Comparison of ENCODE assay signal across 24 cellular contexts in genomic region chr11:46611526-46612304, GRCh38. TPM values are rescaled to one million over a fixed set of nuclear protein-coding genes. Genes with fewer than 3 reads are reported as not detected.
A peak's percentile ranks its signal among the peaks of the same experiment; 100 is the strongest.
DNase-seq lines count a peak whose midpoint lies in the region; ATAC-seq, FAIRE-seq and TF ChIP-seq lines count a peak whose summit lies in the region.
"Had no signal": no experiment of that assay in that cellular context is flagged by ENCODE, and none has a peak within 500 bp of the region (broad histone marks: within the 10 kb centered on the region; RNA-seq: fewer than 3 reads in every experiment).

No MANE protein-coding gene starts in this region.

- 72% methylated on average over 4 of the region's 5 CpGs for WGBS in GM12878 (ENCODE audit: insufficient coverage, insufficient replicate concordance, low lambda C conversion rate, missing lambda C conversion rate)
- 71% methylated on average over 5 of the region's 5 CpGs for WGBS in right cardiac atrium
- 37 to 72% (median 60%) methylated on average over 5 of the region's 5 CpGs for WGBS in stomach, 5 donors
- 68 to 71% methylated on average over 5 of the region's 5 CpGs for WGBS in aorta, 2 donors

- TF ChIP-seq RAD21 in GM12878 (IDR thresholded peaks at IDR 0.05; ENCODE audit: insufficient read depth, low read depth, low read length): no peak

- H3K4me1 ChIP-seq in Karpas-422 (ENCODE audit: low read length) (peaks cover 17% of the 10 kb centered on the region), GM12878 (ENCODE audit: control insufficient read depth, insufficient read depth, low read length) (peaks cover 7% of the 10 kb centered on the region; the same call in 1 of the 2 replicates), right cardiac atrium (ENCODE audit: control insufficient read depth, insufficient read depth, low read length) (no peaks in the 10 kb centered on the region), stomach (peaks cover 5 to 55% (median 40%) of the 10 kb centered on the region in 4 donors), aorta (ENCODE audit: control insufficient read depth in 1 of 2, insufficient read depth in 2 of 2, low read length in 2 of 2) (no peaks in the 10 kb centered on the region)
- H3K4me1 ChIP-seq: prostate gland had no signal

- no TSS peak for BruUV-seq in GM12878 (replicated peaks; lab: Mats Ljungman, UMichigan)

- POLR2A ChIA-PET in GM12878 (lab: Charles Lee): interaction anchor here (0.5 to 1.0 kb wide), 5 partner anchors 18 to 603 kb away, joined by 3 to 6 read pairs (median 3); partner anchors contain the start of gene AMBRA1

- H3K27ac ChIP-seq in Karpas-422 (ENCODE audit: low read length) (no peak overlapping the region), GM12878 (ENCODE audit: control insufficient read depth, insufficient read depth) (no peak overlapping the region), right cardiac atrium (ENCODE audit: low read length) (peak overlapping the region; percentile 35), stomach (peak overlapping the region; percentile 36 to 73 (median 49)), aorta (ENCODE audit: low read depth in 1 of 2, low read length in 2 of 2) (no peak overlapping the region)
- H3K27ac ChIP-seq: ascending aorta, GM23248, prostate gland, thoracic aorta had no signal

- SMC1A ChIA-PET in GM12878 (lab: Charles Lee; ENCODE audit: uncharacterized antibody, unreplicated experiment): interaction anchor here (0.7 to 1.7 kb wide), 9 partner anchors 13 to 124 kb away, joined by 3 to 8 read pairs (median 4); no protein-coding TSS in a partner anchor

- H3K4me3 ChIP-seq in Karpas-422 (ENCODE audit: low read length) (no peak overlapping the region), GM12878 (no peak overlapping the region), right cardiac atrium (ENCODE audit: low read length) (no peak overlapping the region), stomach (no peak overlapping the region), aorta (ENCODE audit: low read length in 2 of 2) (no peak overlapping the region)
- H3K4me3 ChIP-seq: ascending aorta, GM23248, prostate gland, smooth muscle cell, thoracic aorta had no signal

- no peak for FAIRE-seq in GM12878 (lab: Jason Lieb, UNC)
- no peak for FAIRE-seq in frontal cortex (lab: Jason Lieb, UNC)

- H3K4me2 ChIP-seq in Karpas-422 (ENCODE audit: low read depth, low read length, poor library complexity, severe bottlenecking) (peak overlapping the region; percentile 22), GM12878 (ENCODE audit: control insufficient read depth, insufficient read depth) (no peak overlapping the region)
- H3K4me2 ChIP-seq: smooth muscle cell had no signal

- no peaks in the 10 kb centered on the region for H3K9me2 ChIP-seq in Karpas-422 (replicated peaks; ENCODE audit: insufficient read depth, low read length)

- H4K20me1 ChIP-seq in Karpas-422 (ENCODE audit: insufficient read depth, low read depth, low read length) (no peaks in the 10 kb centered on the region), GM12878 (ENCODE audit: control insufficient read depth, insufficient read depth) (no peaks in the 10 kb centered on the region)

- ATAC-seq in GM12878 (peak; percentile 42), right cardiac atrium (peak; percentile 18 to 22), aorta (ENCODE audit: low FRiP score) (no peak)
- ATAC-seq: naive thymus-derived CD8-positive, alpha-beta T cell; WTC11 had no signal

- DNase-seq in Karpas-422 (no peak), GM12878 (ENCODE audit: low read depth, low spot score) (no peak), right cardiac atrium (no peak), stomach (peak; percentile 35), frontal cortex (ENCODE audit: low spot score in 2 of 2) (no peak), aorta (no peak), kidney glomerular epithelial cell (lab: John Stamatoyannopoulos, UW) (no peak)
- DNase-seq: activated CD4-positive, alpha-beta memory T cell treated with anti-CD3 and anti-CD28 coated beads, Interleukin-2, amount 10 ng/mL, durations not matched to agents 7 days and 5 days; activated naive CD4-positive, alpha-beta T cell treated with Interleukin-2 at 50 U/mL for 16 hours; Calu3; EL; GM23248; mesendoderm; naive thymus-derived CD8-positive, alpha-beta T cell; NCI-H1105 treated with DMSO at 0.1 percent for 48 hours; NCI-H510A treated with DMSO at 0.1 percent for 48 hours; SHP77 treated with DMSO at 0.1 percent for 48 hours; stimulated activated CD4-positive, alpha-beta T cell treated with anti-CD3 and anti-CD28 coated beads, Interleukin-4, amount 100 ng/mL, for 1 hour; T-helper 1 cell had no signal

- CTCF ChIA-PET in GM12878 (lab: Yijun Ruan, JAX): interaction anchor here (0.7 to 2.0 kb wide), 9 partner anchors 12 to 166 kb away, joined by 3 to 7 read pairs (median 4); partner anchors contain the start of gene AMBRA1

- no peaks in the 10 kb centered on the region for H3K36me3 ChIP-seq in Karpas-422 (ENCODE audit: insufficient read depth, low read length)
- H3K36me3 ChIP-seq in GM12878 (ENCODE audit: control insufficient read depth in 2 of 2, insufficient read depth in 2 of 2, low read length in 1 of 2): no peaks in the 10 kb centered on the region
- H3K36me3 ChIP-seq in stomach: no peaks in the 10 kb centered on the region
- H3K36me3 ChIP-seq in aorta (ENCODE audit: control insufficient read depth in 1 of 2, insufficient read depth in 2 of 2, low read length in 1 of 2): no peaks in the 10 kb centered on the region
- H3K36me3 ChIP-seq: ascending aorta, prostate gland, thoracic aorta had no signal

- RAD21 ChIA-PET in GM12878 (lab: Charles Lee; ENCODE audit: unreplicated experiment): interaction anchor here (0.7 to 1.7 kb wide), 5 partner anchors 18 to 259 kb away, joined by 3 to 7 read pairs (median 5); partner anchors contain the start of gene AMBRA1

- TF ChIP-seq EP300 in GM12878 (IDR thresholded peaks at IDR 0.05; ENCODE audit: borderline replicate concordance in 1 of 2, control insufficient read depth in 1 of 2, low read depth in 2 of 2, low read length in 2 of 2) (no peak), stomach (IDR thresholded peaks at IDR 0.05) (no peak)

- H3K79me2 ChIP-seq in Karpas-422 (ENCODE audit: low read length) (peaks cover 20% of the 10 kb centered on the region), GM12878 (ENCODE audit: control insufficient read depth, insufficient read depth, low read length) (peaks cover 3% of the 10 kb centered on the region)

- in situ Hi-C loops in GM12878 (cut with MboI): no loop called here

- TF ChIP-seq CTCF in GM12878 (IDR thresholded peaks at IDR 0.05 in 2 of 3, conservative IDR thresholded peaks at IDR 0.05 in 1 of 3; ENCODE audit: control insufficient read depth in 2 of 3, extremely low read depth in 1 of 3, insufficient read depth in 1 of 3, low read depth in 3 of 3, low read length in 3 of 3): no peak
- no peak for TF ChIP-seq CTCF in stomach (IDR thresholded peaks at IDR 0.05)

- intact Hi-C loops in GM12878 (cut with micrococcal nuclease; ENCODE audit: unreplicated experiment) (no loop called here), right cardiac atrium (cut with DNase I) (loop anchor here in 1 of 4 donors (10.0 kb wide), 1 partner anchor 227 kb away; the partner anchor contains the start of gene MDK), stomach (cut with DNase I; ENCODE audit: low total_unique reads) (no loop called here), aorta (cut with DNase I) (loop anchor here in 1 of 2 donors (10.0 kb wide), 1 partner anchor 67 kb away; no protein-coding TSS in a partner anchor)

- no peak overlapping the region for H3K9ac ChIP-seq in Karpas-422 (ENCODE audit: low read length)
- H3K9ac ChIP-seq in GM12878 (ENCODE audit: control insufficient read depth, insufficient read depth, low read length): no peak overlapping the region
- H3K9ac ChIP-seq: GM23248 had no signal

- H3K27me3 ChIP-seq in Karpas-422 (ENCODE audit: low read length): no peaks in the 10 kb centered on the region
- H3K27me3 ChIP-seq in GM12878 (replicated peaks in 1 of 2; ENCODE audit: control insufficient read depth in 2 of 2, insufficient read depth in 2 of 2, low read length in 1 of 2): no peaks in the 10 kb centered on the region
- H3K27me3 ChIP-seq in right cardiac atrium (ENCODE audit: control insufficient read depth, insufficient read depth): no peaks in the 10 kb centered on the region
- H3K27me3 ChIP-seq in stomach: no peaks in the 10 kb centered on the region
- H3K27me3 ChIP-seq in aorta (ENCODE audit: control insufficient read depth in 1 of 2, insufficient read depth in 2 of 2, low read length in 1 of 2): no peaks in the 10 kb centered on the region
- H3K27me3 ChIP-seq: ascending aorta had no signal

- peak overlapping the region; percentile 58; the same call in 1 of the 2 replicates for H2AFZ ChIP-seq in Karpas-422 (ENCODE audit: low read length)
- no peak overlapping the region for H2AFZ ChIP-seq in GM12878 (ENCODE audit: control insufficient read depth, low read depth, low read length)
- H2AFZ ChIP-seq: GM23248 had no signal

- H3K9me3 ChIP-seq in Karpas-422 (ENCODE audit: low read length) (no peaks in the 10 kb centered on the region), GM12878 (replicated peaks; ENCODE audit: control insufficient read depth, insufficient read depth, low read length) (no peaks in the 10 kb centered on the region), right cardiac atrium (ENCODE audit: control insufficient read depth, low read length) (no peaks in the 10 kb centered on the region), stomach (no peaks in the 10 kb centered on the region), aorta (ENCODE audit: control insufficient read depth, low read length) (no peaks in the 10 kb centered on the region)
- H3K9me3 ChIP-seq: ascending aorta, prostate gland, thoracic aorta had no signal

- TF ChIP-seq POLR2A in GM12878 (IDR thresholded peaks at IDR 0.05; ENCODE audit: low read depth, low read length) (no peak), stomach (IDR thresholded peaks at IDR 0.05) (no peak)

RNA-seq across cellular contexts. Expression of gene HARBI1, which starts 5.3 kb away (rescaled TPM):
- total RNA-seq in Karpas-422 (2014; rRNA removed; shearing (Covaris generic); ENCODE audit: low replicate concordance): 3.8 and 4.0 TPM in 2 replicates
- total RNA-seq in GM12878 (2013; cell fraction: nucleolus; rRNA removed): 2.6 and 2.9 TPM in 2 replicates
- total RNA-seq in GM12878 (2014; rRNA removed) (4.4 and 7.4 TPM in 2 replicates), GM12878 (2014; rRNA removed; fragmentation: Illumina TruSeq; extraction: Trizol) (4.3 and 5.0 TPM in 2 replicates), GM12878 (2021) (4.4 and 4.8 TPM in 2 replicates), right cardiac atrium (1 to 10 TPM; 3.1 to 4.1 (median 3.7) TPM), stomach (1 to 10 TPM in 2 of 5 donors, not detected in 3; 1.0 to 3.7 TPM), frontal cortex (7.7 TPM), aorta (1 to 10 TPM; 2.3 to 3.0 TPM)
- 2.9 TPM for polyA plus RNA-seq in GM12878 (2011; ENCODE audit: low read depth)
- polyA plus RNA-seq in GM12878 (2011; rRNA removed) (3.5 and 3.6 TPM in 2 replicates), GM12878 (2014; fragmentation: Illumina TruSeq; extraction: Trizol) (4.2 and 5.2 TPM in 2 replicates), GM12878 (2014; fragmentation: Nextera tagmentation; extraction: Ambion mirVana) (1 to 10 TPM; 5.1 to 7.5 TPM), GM12878 (2014; rRNA removed) (4.0 and 5.3 TPM in 2 replicates), GM12878 (2016; fragmentation: Nextera tagmentation; extraction: Ambion mirVana) (1 to 10 TPM; 8.2 to 8.4 TPM), right cardiac atrium (2.7 TPM), stomach (1 to 10 TPM; 1.3 to 4.0 (median 2.3) TPM), aorta (1 to 10 TPM; 2.1 to 2.3 TPM)
- polyA plus RNA-seq in GM12878 (2011; cell fraction: cytosol; rRNA removed): 2.8 and 3.4 TPM in 2 replicates
- 2.3 and 2.4 TPM in 2 replicates for polyA plus RNA-seq in GM12878 (2011; cell fraction: nucleus; rRNA removed)
- polyA plus RNA-seq in GM12878 (2012): 2.3 and 2.5 TPM in 2 replicates
- 4.9 and 5.9 TPM in 2 replicates for polyA minus RNA-seq in GM12878 (2011; rRNA and poly(A)+ RNA removed)
- 0.53 and 0.73 TPM in 2 replicates for polyA minus RNA-seq in GM12878 (2011; cell fraction: cytosol; rRNA and poly(A)+ RNA removed)
- polyA minus RNA-seq in GM12878 (2011; cell fraction: nucleus; rRNA and poly(A)+ RNA removed): 2.8 and 3.4 TPM in 2 replicates
- total RNA-seq: ascending aorta had no signal

RNA-seq across cellular contexts. Expression of gene ATG13, which starts 5.6 kb away (rescaled TPM):
- 77.4 and 79.2 TPM in 2 replicates for total RNA-seq in Karpas-422 (2014; rRNA removed; shearing (Covaris generic); ENCODE audit: low replicate concordance)
- 63.2 and 69.0 TPM in 2 replicates for total RNA-seq in GM12878 (2013; cell fraction: nucleolus; rRNA removed)
- total RNA-seq in GM12878 (2014; rRNA removed): 41.0 and 61.6 TPM in 2 replicates
- 22.9 and 27.8 TPM in 2 replicates for total RNA-seq in GM12878 (2014; rRNA removed; fragmentation: Illumina TruSeq; extraction: Trizol)
- total RNA-seq in GM12878 (2021): 56.1 and 58.3 TPM in 2 replicates
- 22.1 TPM for polyA plus RNA-seq in GM12878 (2011; ENCODE audit: low read depth)
- 40.5 and 48.1 TPM in 2 replicates for polyA plus RNA-seq in GM12878 (2011; rRNA removed)
- 63.4 and 77.9 TPM in 2 replicates for polyA plus RNA-seq in GM12878 (2011; cell fraction: cytosol; rRNA removed)
- polyA plus RNA-seq in GM12878 (2011; cell fraction: nucleus; rRNA removed): 112 and 129 TPM in 2 replicates
- 25.3 and 28.4 TPM in 2 replicates for polyA plus RNA-seq in GM12878 (2012)
- 33.8 and 42.9 TPM in 2 replicates for polyA plus RNA-seq in GM12878 (2014; fragmentation: Illumina TruSeq; extraction: Trizol)
- polyA plus RNA-seq in GM12878 (2014; fragmentation: Nextera tagmentation; extraction: Ambion mirVana): 10 to 100 TPM; 10.9 to 13.6 TPM
- polyA plus RNA-seq in GM12878 (2014; rRNA removed): 57.0 and 68.3 TPM in 2 replicates
- 10 to 100 TPM; 53.6 to 57.6 TPM for polyA plus RNA-seq in GM12878 (2016; fragmentation: Nextera tagmentation; extraction: Ambion mirVana)
- 57.4 and 97.5 TPM in 2 replicates for polyA minus RNA-seq in GM12878 (2011; rRNA and poly(A)+ RNA removed)
- polyA minus RNA-seq in GM12878 (2011; cell fraction: cytosol; rRNA and poly(A)+ RNA removed): 18.6 and 23.9 TPM in 2 replicates
- 33.7 and 51.3 TPM in 2 replicates for polyA minus RNA-seq in GM12878 (2011; cell fraction: nucleus; rRNA and poly(A)+ RNA removed)
- total RNA-seq in right cardiac atrium: 10 to 100 TPM; 48.5 to 66.2 (median 59.1) TPM
- polyA plus RNA-seq in right cardiac atrium: 38.0 TPM
- total RNA-seq in stomach: 100 to 1,000 TPM; 103 to 286 (median 115) TPM
- polyA plus RNA-seq in stomach: 10 to 100 TPM; 17.3 to 44.5 (median 42.5) TPM
- total RNA-seq in frontal cortex: 47.7 TPM
- 10 to 100 TPM; 59.6 to 72.7 TPM for total RNA-seq in aorta
- polyA plus RNA-seq in aorta: 10 to 100 TPM; 29.9 to 46.5 TPM

RNA-seq across cellular contexts. Expression of gene AMBRA1, which starts 17.9 kb away (rescaled TPM):
- 26.2 and 30.3 TPM in 2 replicates for total RNA-seq in Karpas-422 (2014; rRNA removed; shearing (Covaris generic); ENCODE audit: low replicate concordance)
- 112 and 131 TPM in 2 replicates for total RNA-seq in GM12878 (2013; cell fraction: nucleolus; rRNA removed)
- total RNA-seq in GM12878 (2014; rRNA removed): 22.1 and 23.1 TPM in 2 replicates
- 11.3 and 12.7 TPM in 2 replicates for total RNA-seq in GM12878 (2014; rRNA removed; fragmentation: Illumina TruSeq; extraction: Trizol)
- 30.5 and 34.3 TPM in 2 replicates for total RNA-seq in GM12878 (2021)
- 5.0 TPM for polyA plus RNA-seq in GM12878 (2011; ENCODE audit: low read depth)
- 5.8 and 15.6 TPM in 2 replicates for polyA plus RNA-seq in GM12878 (2011; rRNA removed)
- polyA plus RNA-seq in GM12878 (2011; cell fraction: cytosol; rRNA removed): 11.4 and 13.4 TPM in 2 replicates
- polyA plus RNA-seq in GM12878 (2011; cell fraction: nucleus; rRNA removed): 24.8 and 32.3 TPM in 2 replicates
- polyA plus RNA-seq in GM12878 (2012): 11.2 and 12.7 TPM in 2 replicates
- 12.3 and 15.1 TPM in 2 replicates for polyA plus RNA-seq in GM12878 (2014; fragmentation: Illumina TruSeq; extraction: Trizol)
- polyA plus RNA-seq in GM12878 (2014; fragmentation: Nextera tagmentation; extraction: Ambion mirVana): under 1 TPM; 0.57 to 0.58 TPM
- 14.7 and 15.6 TPM in 2 replicates for polyA plus RNA-seq in GM12878 (2014; rRNA removed)
- 10 to 100 TPM; 12.4 to 12.5 TPM for polyA plus RNA-seq in GM12878 (2016; fragmentation: Nextera tagmentation; extraction: Ambion mirVana)
- 45.2 and 49.1 TPM in 2 replicates for polyA minus RNA-seq in GM12878 (2011; rRNA and poly(A)+ RNA removed)
- 12.5 and 17.4 TPM in 2 replicates for polyA minus RNA-seq in GM12878 (2011; cell fraction: cytosol; rRNA and poly(A)+ RNA removed)
- polyA minus RNA-seq in GM12878 (2011; cell fraction: nucleus; rRNA and poly(A)+ RNA removed): 39.7 and 63.7 TPM in 2 replicates
- total RNA-seq in right cardiac atrium: 10 to 100 TPM; 19.4 to 23.6 (median 20.4) TPM
- 8.1 TPM for polyA plus RNA-seq in right cardiac atrium
- total RNA-seq in stomach: 10 to 100 TPM; 22.3 to 59.4 (median 37.3) TPM
- polyA plus RNA-seq in stomach: 1 to 10 TPM; 4.6 to 7.3 (median 4.7) TPM
- 25.3 TPM for total RNA-seq in frontal cortex
- total RNA-seq in aorta: 10 to 100 TPM; 27.8 to 35.0 TPM
- 1 to 10 TPM; 2.6 to 5.8 TPM for polyA plus RNA-seq in aorta

Comparison
In these comparisons a context has a peak if more than half of its experiments do, and no peak if none do; other contexts are left out.
1. H3K27ac ChIP-seq: peak in right cardiac atrium (single experiment) and stomach (5 of 5); none in Karpas-422 (single experiment), GM12878 (single experiment) and aorta (0 of 2).